In the genomic region with DNA sequence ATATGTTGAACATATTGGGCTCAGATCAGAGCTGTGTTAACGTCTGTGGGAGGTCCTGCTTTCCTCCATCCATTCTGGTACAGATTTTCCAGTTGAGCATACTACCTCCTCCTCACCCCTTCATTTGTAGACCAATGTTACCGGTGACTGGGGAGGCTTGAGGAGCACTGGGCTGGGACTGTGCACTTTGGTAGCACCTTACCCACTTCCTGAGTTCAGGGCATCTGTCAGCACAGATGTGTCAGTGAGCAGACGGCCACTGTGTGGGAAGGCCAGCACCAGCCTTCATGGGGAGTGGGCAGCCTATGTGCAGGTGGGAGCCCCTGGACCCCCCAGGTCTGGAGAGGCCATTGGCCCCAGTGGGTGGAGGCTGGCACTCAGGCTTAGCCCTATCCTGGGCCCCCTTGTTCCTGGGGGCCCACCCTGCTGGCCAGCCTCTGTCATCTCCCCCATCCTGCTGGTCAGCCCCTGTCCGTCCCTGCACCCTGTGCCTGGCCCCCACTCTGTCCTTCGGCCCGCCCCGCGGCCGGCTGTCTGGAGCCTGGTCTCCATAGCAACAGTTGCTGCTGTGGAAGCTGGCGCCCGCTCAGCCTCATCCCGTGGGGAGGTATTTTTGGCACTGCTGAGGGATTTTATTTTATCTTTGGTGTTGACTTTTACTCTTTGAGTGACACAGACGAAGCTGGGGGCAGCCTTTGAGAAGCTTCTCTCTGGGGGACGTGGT, we compare ENCODE assay signal across 9 cellular contexts. TPM values are rescaled to one million over a fixed set of nuclear protein-coding genes. Genes with fewer than 3 reads are reported as not detected.
A peak's percentile ranks its signal among the peaks of the same experiment; 100 is the strongest.
DNase-seq lines count a peak whose midpoint lies in the region; ATAC-seq and TF ChIP-seq lines count a peak whose summit lies in the region.
"Had no signal": no experiment of that assay in that cellular context is flagged by ENCODE, and none has a peak within 500 bp of the region (broad histone marks: within the 10 kb centered on the region; RNA-seq: fewer than 3 reads in every experiment).

No MANE protein-coding gene starts in this region.

- no peaks in the 10 kb centered on the region for H3K4me1 ChIP-seq in RWPE2 (ENCODE audit: insufficient read depth, poor library complexity, severe bottlenecking)

- no peaks in the 10 kb centered on the region for H3K36me3 ChIP-seq in RWPE2 (ENCODE audit: low read depth)

- DNase-seq in DMS 273 (lab: John Stamatoyannopoulos, UW; ENCODE audit: unreplicated experiment) (peak; percentile 82), RWPE2 (ENCODE audit: low spot score) (peak; percentile 42), Right ventricle myocardium inferior (ENCODE audit: missing footprints) (peak; percentile 87), posterior vena cava (ENCODE audit: low spot score) (peak; percentile 89), NCI-H187 treated with DMSO at 0.1 percent for 48 hours (lab: John Stamatoyannopoulos, UW) (no peak), iPS-NIHi11 (ENCODE audit: low spot score) (no peak), SK-N-DZ (ENCODE audit: low spot score) (no peak)
- DNase-seq: SW 1271 had no signal

- no peaks in the 10 kb centered on the region for H3K27me3 ChIP-seq in RWPE2 (ENCODE audit: insufficient read depth, poor library complexity, severe bottlenecking)

- intact Hi-C loops in Right ventricle myocardium inferior (cut with DNase I) = loop anchor here (2.0 kb wide), 1 partner anchor 18 kb away; no protein-coding TSS in a partner anchor
- intact Hi-C loops in posterior vena cava (cut with DNase I) = loop anchor here in 1 of 2 donors (5.0 kb wide), 1 partner anchor 1962 kb away; no protein-coding TSS in a partner anchor

- no peak overlapping the region for H3K27ac ChIP-seq in RWPE2 (ENCODE audit: poor library complexity, severe bottlenecking)

- no peaks in the 10 kb centered on the region for H3K9me3 ChIP-seq in RWPE2 (ENCODE audit: severe bottlenecking)

- ATAC-seq in RWPE2 (ENCODE audit: low read depth) (no peak; the same call in 2 of the 3 replicates), Right ventricle myocardium inferior (peak; percentile 61), GM21786 (IDR thresholded peaks at IDR 0.05; ENCODE audit: unreplicated experiment) (no peak)

- TF ChIP-seq CTCF in RWPE2 (IDR thresholded peaks at IDR 0.05; ENCODE audit: poor library complexity, severe bottlenecking) = no peak

- no peak overlapping the region for H3K4me3 ChIP-seq in RWPE2 (ENCODE audit: severe bottlenecking)

RNA-seq across cellular contexts. Expression of a gene that starts 21.3 kb away (rescaled TPM):
- total RNA-seq in Right ventricle myocardium inferior (200 TPM), posterior vena cava (10 to 100 TPM; 34.8 to 39.5 TPM)
- 13.0 and 30.9 TPM in 2 replicates for polyA plus RNA-seq in SK-N-DZ (2014; cell fraction: cytosol; rRNA removed)
- polyA plus RNA-seq in SK-N-DZ (2014; cell fraction: nucleus; rRNA removed) = 28.0 and 59.2 TPM in 2 replicates

Comparison
In these comparisons a context has a peak if more than half of its experiments do, and no peak if none do; other contexts are left out.
1. DNase-seq: peak in DMS 273 (single experiment), RWPE2 (single experiment), Right ventricle myocardium inferior (single experiment) and posterior vena cava (single experiment); none in NCI-H187 treated with DMSO at 0.1 percent for 48 hours (single experiment), iPS-NIHi11 (single experiment) and SK-N-DZ (single experiment).